ENCODE assay signal across 8 cellular contexts in genomic region chrX:119692241-119693031, GRCh38. TPM values are rescaled to one million over a fixed set of nuclear protein-coding genes. Genes with fewer than 3 reads are reported as not detected.
DNase-seq lines count a peak whose midpoint lies in the region; ATAC-seq and TF ChIP-seq lines count a peak whose summit lies in the region.

No MANE protein-coding gene starts in this region.

- H3K4me1 Mint-ChIP-seq in natural killer cell treated with Interleukin-12 subunit alpha and Interleukin-12 subunit beta and Interleukin-15 and Interleukin-18, amount 100 ng/mL, for 72 hours (ENCODE audit: low read depth in 2 of 2), result peaks cover 21 to 35% of the 10 kb centered on the region in 2 donors

- H3K27me3 ChIP-seq in esophagus muscularis mucosa, result peaks cover 0 to 5% (median 0%) of the 10 kb centered on the region in 4 donors

- no peaks in the 10 kb centered on the region for H3K36me3 Mint-ChIP-seq in natural killer cell treated with Interleukin-12 subunit alpha and Interleukin-12 subunit beta and Interleukin-15 and Interleukin-18, amount 100 ng/mL, for 72 hours

- peak; percentile 25 for ATAC-seq in GM21717 (IDR thresholded peaks at IDR 0.05; ENCODE audit: unreplicated experiment)
- peak; percentile 71 to 78 for ATAC-seq in natural killer cell treated with Interleukin-12 subunit alpha and Interleukin-12 subunit beta and Interleukin-15 and Interleukin-18, amount 100 ng/mL, for 72 hours

- TF ChIP-seq CTCF in esophagus muscularis mucosa (IDR thresholded peaks at IDR 0.05), result no peak

- H3K9me3 Mint-ChIP-seq in natural killer cell treated with Interleukin-12 subunit alpha and Interleukin-12 subunit beta and Interleukin-15 and Interleukin-18, amount 100 ng/mL, for 72 hours, result no peaks in the 10 kb centered on the region

- peak overlapping the region; percentile 98 for H3K4me3 Mint-ChIP-seq in natural killer cell treated with Interleukin-12 subunit alpha and Interleukin-12 subunit beta and Interleukin-15 and Interleukin-18, amount 100 ng/mL, for 72 hours

- TF ChIP-seq EP300 in esophagus muscularis mucosa (IDR thresholded peaks at IDR 0.05), result no peak

- H3K9me3 ChIP-seq in esophagus muscularis mucosa, result no peaks in the 10 kb centered on the region

- H3K4me3 ChIP-seq in esophagus muscularis mucosa (peak overlapping the region; percentile 68 to 81 (median 72)), urinary bladder (ENCODE audit: low read depth, low read length) (peak overlapping the region; percentile 81)

- peak; percentile 36 for DNase-seq in COLO668 (lab: John Stamatoyannopoulos, UW; ENCODE audit: unreplicated experiment)
- DNase-seq in NCI-H748 (lab: John Stamatoyannopoulos, UW; ENCODE audit: unreplicated experiment), result peak; percentile 66
- peak; percentile 56 for DNase-seq in activated T-cell treated with anti-CD3 and anti-CD28 coated beads for 48 hours (ENCODE audit: low read depth)
- DNase-seq in esophagus muscularis mucosa (ENCODE audit: extremely low spot score), result no peak
- peak; percentile 76 for DNase-seq in natural killer cell treated with Interleukin-12 subunit alpha and Interleukin-12 subunit beta and Interleukin-15 and Interleukin-18, amount 100 ng/mL, for 72 hours (ENCODE audit: low spot score)
- no peak for DNase-seq in KG1 (lab: John Stamatoyannopoulos, UW)

- no peaks in the 10 kb centered on the region for H3K27me3 Mint-ChIP-seq in natural killer cell treated with Interleukin-12 subunit alpha and Interleukin-12 subunit beta and Interleukin-15 and Interleukin-18, amount 100 ng/mL, for 72 hours

- no peak for TF ChIP-seq POLR2A in esophagus muscularis mucosa (IDR thresholded peaks at IDR 0.05; ENCODE audit: low read depth)

- H3K27ac Mint-ChIP-seq in natural killer cell treated with Interleukin-12 subunit alpha and Interleukin-12 subunit beta and Interleukin-15 and Interleukin-18, amount 100 ng/mL, for 72 hours, result peak overlapping the region; percentile 99

- 32% methylated on average over 22 of the region's 66 CpGs for WGBS in esophagus muscularis mucosa
- WGBS in urinary bladder, result under 1% methylated on average over 58 of the region's 66 CpGs

- H3K27ac ChIP-seq in esophagus muscularis mucosa (replicated peaks in 1 of 4) (peak overlapping the region; percentile 84 to 89 (median 88)), urinary bladder (ENCODE audit: low read depth) (no peak overlapping the region)

- H3K4me1 ChIP-seq in esophagus muscularis mucosa (peaks cover 0 to 36% (median 34%) of the 10 kb centered on the region in 4 donors), urinary bladder (ENCODE audit: insufficient read depth) (no peaks in the 10 kb centered on the region)

- no peaks in the 10 kb centered on the region for H3K36me3 ChIP-seq in esophagus muscularis mucosa
- no peaks in the 10 kb centered on the region for H3K36me3 ChIP-seq in urinary bladder (ENCODE audit: insufficient read depth)

- intact Hi-C loops in esophagus muscularis mucosa (cut with DNase I), result loop anchor here (5.0 kb wide), 1 partner anchor 40 kb away; no protein-coding TSS in a partner anchor

RNA-seq across cellular contexts. Expression of gene SEPTIN6, which starts 0.5 kb away (rescaled TPM):
- total RNA-seq in esophagus muscularis mucosa (10 to 100 TPM; 51.5 to 67.2 (median 60.5) TPM), urinary bladder (29.2 TPM)
- total RNA-seq in natural killer cell treated with Interleukin-12 subunit alpha and Interleukin-12 subunit beta and Interleukin-15 and Interleukin-18, amount 100 ng/mL, for 72 hours, result 10 to 100 TPM; 79.7 to 84.0 TPM
- 25.5 TPM for polyA plus RNA-seq in urinary bladder

Comparison
In these comparisons a context has a peak if more than half of its experiments do, and no peak if none do; other contexts are left out.
1. DNase-seq: peak in COLO668 (single experiment), NCI-H748 (single experiment), activated T-cell treated with anti-CD3 and anti-CD28 coated beads for 48 hours (single experiment) and natural killer cell treated with Interleukin-12 subunit alpha and Interleukin-12 subunit beta and Interleukin-15 and Interleukin-18, amount 100 ng/mL, for 72 hours (single experiment); none in esophagus muscularis mucosa (single experiment) and KG1 (single experiment).